In the genomic region with DNA sequence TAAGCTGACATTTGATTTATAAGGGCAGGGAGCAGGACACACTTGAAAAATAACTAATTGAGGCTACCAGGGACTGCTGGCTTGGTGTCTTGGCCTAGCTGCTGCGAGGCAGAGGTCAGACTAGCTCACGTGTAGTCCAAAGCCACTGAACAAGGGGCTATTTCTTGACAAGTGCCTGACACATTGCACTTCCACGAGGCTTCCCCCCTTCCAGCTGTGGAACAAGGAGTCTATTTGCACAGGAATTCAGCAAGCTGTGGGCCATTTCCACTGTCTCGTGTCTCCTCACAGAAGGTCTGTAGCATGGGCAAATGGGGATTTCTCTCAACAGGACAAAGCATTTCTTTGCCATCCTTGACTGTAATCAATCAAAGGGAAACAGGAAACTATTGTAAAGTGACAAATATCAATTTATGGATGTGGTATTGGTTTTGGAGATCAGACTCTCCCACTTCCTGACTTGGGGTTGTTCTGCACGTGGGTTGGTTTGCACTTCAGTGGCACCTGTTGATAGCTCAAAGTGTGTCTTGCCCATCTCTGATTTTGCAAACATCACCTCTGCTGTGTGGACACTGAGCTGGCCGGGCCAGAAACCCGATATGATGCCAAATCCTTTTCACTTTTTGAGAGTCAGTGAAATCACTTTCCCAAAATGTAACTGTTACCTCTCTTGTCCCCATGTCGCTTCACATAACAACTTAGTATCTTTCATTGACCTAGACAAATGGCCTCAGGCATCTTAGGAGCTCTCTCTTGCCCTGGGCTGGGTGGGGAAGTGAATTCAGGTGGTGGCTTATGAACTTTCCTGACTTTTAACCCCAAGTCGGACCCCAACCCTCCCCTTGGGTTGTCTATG, we compare ENCODE assay signal across 25 cellular contexts.
"Had no signal": no experiment of that assay in that cellular context is flagged by ENCODE, and none has a peak within 500 bp of the region (broad histone marks: within the 10 kb centered on the region; RNA-seq: fewer than 3 reads in every experiment).

No MANE protein-coding gene starts in this region.

- H3K36me3 ChIP-seq: thyroid gland had no signal

- H2AFZ ChIP-seq: hepatocyte had no signal

- H3K27ac ChIP-seq: body of pancreas, hepatocyte, thyroid gland, VCaP had no signal

- H3K27me3 Mint-ChIP-seq: activated CD4-positive, alpha-beta memory T cell treated with anti-CD3 and anti-CD28 coated beads, Interleukin-2, amount 10 ng/mL, durations not matched to agents 7 days and 5 days; activated CD4-positive, alpha-beta T cell treated with anti-CD3 and anti-CD28 coated beads, Interleukin-2, amount 10 ng/mL, durations not matched to agents 24 days and 14 days; activated naive CD4-positive, alpha-beta T cell treated with anti-CD3 and anti-CD28 coated beads, Interleukin-2, amount 50 U/mL, for 24 hours; naive B cell had no signal

- H3K4me1 ChIP-seq: body of pancreas, thyroid gland had no signal

- H3K27ac Mint-ChIP-seq: activated CD4-positive, alpha-beta memory T cell treated with anti-CD3 and anti-CD28 coated beads, Interleukin-2, amount 10 ng/mL, durations not matched to agents 7 days and 5 days; activated CD4-positive, alpha-beta T cell treated with anti-CD3 and anti-CD28 coated beads, Interleukin-2, amount 10 ng/mL, durations not matched to agents 24 days and 14 days; activated naive CD4-positive, alpha-beta T cell treated with anti-CD3 and anti-CD28 coated beads, Interleukin-2, amount 50 U/mL, for 24 hours; activated T-helper 1 cell treated with anti-CD3 and anti-CD28 coated beads, Interleukin-12 subunit alpha, Interleukin-12 subunit beta, Interleukin-2, Interleukin-4 antibody, amounts not matched to agents 30 ng/mL and 10 ng/mL and 1 ng/mL, durations not matched to agents 14 hours and 24 hours and 36 hours; immature natural killer cell had no signal

- H3K36me3 Mint-ChIP-seq: activated naive CD4-positive, alpha-beta T cell treated with anti-CD3 and anti-CD28 coated beads, Interleukin-2, amount 50 U/mL, for 24 hours; immature natural killer cell; naive B cell had no signal

- H3K4me3 Mint-ChIP-seq: activated CD4-positive, alpha-beta memory T cell treated with anti-CD3 and anti-CD28 coated beads, Interleukin-2, amount 10 ng/mL, durations not matched to agents 7 days and 5 days; activated CD4-positive, alpha-beta T cell treated with anti-CD3 and anti-CD28 coated beads, Interleukin-2, amount 10 ng/mL, durations not matched to agents 24 days and 14 days; activated naive CD4-positive, alpha-beta T cell treated with anti-CD3 and anti-CD28 coated beads, Interleukin-2, amount 50 U/mL, for 24 hours; activated T-helper 1 cell treated with anti-CD3 and anti-CD28 coated beads, Interleukin-12 subunit alpha, Interleukin-12 subunit beta, Interleukin-2, Interleukin-4 antibody, amounts not matched to agents 30 ng/mL and 10 ng/mL and 1 ng/mL, durations not matched to agents 14 hours and 24 hours and 36 hours; immature natural killer cell; naive B cell had no signal

- H3K4me2 ChIP-seq: hepatocyte had no signal

- H3K27me3 ChIP-seq: body of pancreas, hepatocyte, thyroid gland had no signal

- DNase-seq: activated CD4-positive, alpha-beta memory T cell treated with anti-CD3 and anti-CD28 coated beads, Interleukin-2, amount 10 ng/mL, durations not matched to agents 7 days and 5 days; activated CD4-positive, alpha-beta T cell treated with anti-CD3 and anti-CD28 coated beads, Interleukin-2, amount 10 ng/mL, durations not matched to agents 24 days and 14 days; activated gamma-delta T cell; anterior cingulate cortex; body of pancreas; caudate nucleus; dermis blood vessel endothelial cell; effector CD8-positive, alpha-beta T cell; foreskin melanocyte; immature natural killer cell; kidney glomerular epithelial cell; mesenchymal stem cell; mucosa of descending colon; naive B cell; occipital lobe; posterior cingulate gyrus; stimulated activated CD4-positive, alpha-beta T cell treated with anti-CD3 and anti-CD28 coated beads, Interleukin-2, amount 100 ng/mL, for 48 hours; stimulated activated naive CD4-positive, alpha-beta T cell treated with Interleukin-2 at 50 U/mL for 16 hours; substantia nigra; thyroid gland had no signal

- H3K9me3 ChIP-seq: body of pancreas, mucosa of descending colon, thyroid gland had no signal

- H3K4me1 Mint-ChIP-seq: activated naive CD4-positive, alpha-beta T cell treated with anti-CD3 and anti-CD28 coated beads, Interleukin-2, amount 50 U/mL, for 24 hours had no signal

- H3K79me2 ChIP-seq: hepatocyte had no signal

- ATAC-seq: activated CD4-positive, CD25-positive, alpha-beta regulatory T cell treated with anti-CD3 and anti-CD28 coated beads, Interleukin-2, amount 50 U/mL, for 24 hours; body of pancreas; mucosa of descending colon had no signal

- H3K4me3 ChIP-seq: body of pancreas, hepatocyte, mucosa of descending colon, thyroid gland had no signal

- H3K9me3 Mint-ChIP-seq: activated CD4-positive, alpha-beta memory T cell treated with anti-CD3 and anti-CD28 coated beads, Interleukin-2, amount 10 ng/mL, durations not matched to agents 7 days and 5 days; activated CD4-positive, alpha-beta T cell treated with anti-CD3 and anti-CD28 coated beads, Interleukin-2, amount 10 ng/mL, durations not matched to agents 24 days and 14 days; activated naive CD4-positive, alpha-beta T cell treated with anti-CD3 and anti-CD28 coated beads, Interleukin-2, amount 50 U/mL, for 24 hours; activated T-helper 1 cell treated with anti-CD3 and anti-CD28 coated beads, Interleukin-12 subunit alpha, Interleukin-12 subunit beta, Interleukin-2, Interleukin-4 antibody, amounts not matched to agents 30 ng/mL and 10 ng/mL and 1 ng/mL, durations not matched to agents 14 hours and 24 hours and 36 hours had no signal
